ENCODE assay signal across 1 cellular context in genomic region chr17:78563189-78564145, GRCh38.
TF ChIP-seq lines count a peak whose summit lies in the region.

No MANE protein-coding gene starts in this region.

TF ChIP-seq in K562, 482 proteins besides CTCF, POLR2A, EP300 and RAD21:
- TF ChIP-seq HDGF (IDR thresholded peaks at IDR 0.05) (no peak), NR2C2 (CRISPR knock-in tag; IDR thresholded peaks at IDR 0.05) (no peak), NR2C2 (tag; IDR thresholded peaks at IDR 0.05) (peak; percentile 51; the same call in 1 of the 2 replicates), CREB3L1 (IDR thresholded peaks at IDR 0.05; ENCODE audit: borderline replicate concordance, low read depth) (peak; percentile 90), TAL1 (IDR thresholded peaks at IDR 0.05) (peak; percentile 48; the same call in 1 of the 2 replicates), CREM (IDR thresholded peaks at IDR 0.05; ENCODE audit: low read depth) (0 out of 2 replicates have a peak, but pooled peaks have one; percentile 24), VEZF1 (CRISPR knock-in tag; IDR thresholded peaks at IDR 0.05) (no peak), SPI1 (IDR thresholded peaks at IDR 0.05; ENCODE audit: borderline replicate concordance, low read depth, low read length) (no peak), MAFK (IDR thresholded peaks at IDR 0.05; ENCODE audit: low read length) (no peak), DDX20 (tag; IDR thresholded peaks at IDR 0.05; ENCODE audit: low read depth) (no peak), E2F8 (IDR thresholded peaks at IDR 0.05; ENCODE audit: low read depth, partially characterized antibody) (peak; percentile 82), ETV1 (tag; conservative IDR thresholded peaks at IDR 0.05; ENCODE audit: low read depth) (peak; percentile 54; the same call in 1 of the 2 replicates), HES1 (IDR thresholded peaks at IDR 0.05; ENCODE audit: low read depth) (0 out of 2 replicates have a peak, but pooled peaks have one; percentile 14), ATF7 (IDR thresholded peaks at IDR 0.05) (peak; percentile 53), HMGN3 (IDR thresholded peaks at IDR 0.05; ENCODE audit: borderline replicate concordance, extremely low read depth, insufficient read length, low read depth, low read length) (no peak), ZNF318 (IDR thresholded peaks at IDR 0.05; ENCODE audit: borderline replicate concordance in 1 of 2, low read depth in 1 of 2) (no peak), PML (IDR thresholded peaks at IDR 0.05; ENCODE audit: low read length) (0 out of 2 replicates have a peak, but pooled peaks have one; percentile 32), ARID1B (IDR thresholded peaks at IDR 0.05) (peak; percentile 22; the same call in 1 of the 2 replicates), ATF1 (CRISPR knock-in tag; IDR thresholded peaks at IDR 0.05) (no peak), ATF1 (tag; IDR thresholded peaks at IDR 0.05) (peak; percentile 44; the same call in 1 of the 2 replicates), TGIF2 (CRISPR knock-in tag; IDR thresholded peaks at IDR 0.05) (no peak)
